In genomic region chr2:140551291-140551690, GRCh38 we compare ENCODE assay signal across 26 cellular contexts.
"Had no signal": no experiment of that assay in that cellular context is flagged by ENCODE, and none has a peak within 500 bp of the region (broad histone marks: within the 10 kb centered on the region; RNA-seq: fewer than 3 reads in every experiment).

No MANE protein-coding gene starts in this region.

- H3K36me3 Mint-ChIP-seq: activated naive CD8-positive, alpha-beta T cell; stimulated activated memory B cell treated with anti-CD40 and anti-IgM and Interleukin-4, amounts not matched to agents 10 μg/mL and 1 μg/mL and 100 μg/mL, for 72 hours; T-cell had no signal

- H3K27me3 Mint-ChIP-seq: activated CD4-positive, alpha-beta T cell treated with anti-CD3 and anti-CD28 coated beads, Interleukin-2, amount 10 ng/mL, durations not matched to agents 7 days and 5 days; activated naive CD8-positive, alpha-beta T cell; activated T-helper 17 cell treated with anti-CD3 and anti-CD28 coated beads, Interleukin-2, amount 50 U/mL, for 72 hours; natural killer cell treated with Interleukin-12 subunit alpha and Interleukin-12 subunit beta and Interleukin-15 and Interleukin-18, amount 100 ng/mL, for 72 hours; stimulated activated memory B cell treated with anti-CD40 and anti-IgM and Interleukin-4, amounts not matched to agents 10 μg/mL and 1 μg/mL and 100 μg/mL, for 72 hours; T-cell had no signal

- ATAC-seq: activated CD8-positive, alpha-beta T cell treated with anti-CD3 and anti-CD28 coated beads, Interleukin-2, amount 10 ng/mL, durations not matched to agents 7 days and 5 days; activated T-helper 17 cell treated with anti-CD3 and anti-CD28 coated beads, Interleukin-2, amount 50 U/mL, for 72 hours; natural killer cell treated with Interleukin-12 subunit alpha and Interleukin-12 subunit beta and Interleukin-15 and Interleukin-18, amount 100 ng/mL, for 72 hours; stimulated activated memory B cell treated with anti-CD40 and anti-IgM and Interleukin-4, amounts not matched to agents 10 μg/mL and 1 μg/mL and 100 μg/mL, for 72 hours; T-cell had no signal

- DNase-seq: activated CD4-positive, alpha-beta T cell treated with anti-CD3 and anti-CD28 coated beads, Interleukin-2, amount 10 ng/mL, durations not matched to agents 7 days and 5 days; activated CD4-positive, CD25-positive, alpha-beta regulatory T cell treated with anti-CD3 and anti-CD28 coated beads, Interleukin-2, amount 50 U/mL, for 72 hours; activated CD8-positive, alpha-beta T cell treated with anti-CD3 and anti-CD28 coated beads, Interleukin-2, amount 10 ng/mL, durations not matched to agents 7 days and 5 days; activated T-cell treated with anti-CD3 and anti-CD28 coated beads, Interleukin-2, amount 50 U/mL, for 1 hour; adrenal gland; foreskin melanocyte; hypothalamus; islet precursor cell; left ventricle myocardium inferior; mammary epithelial cell; posterior cingulate gyrus; sigmoid colon; SK-N-SH; stimulated activated CD4-positive, alpha-beta T cell treated with anti-CD3 and anti-CD28 coated beads, Interleukin-15, amount 100 ng/mL, for 24 hours; stomach; T-cell had no signal

- H3K27ac Mint-ChIP-seq: activated CD4-positive, alpha-beta T cell treated with anti-CD3 and anti-CD28 coated beads, Interleukin-2, amount 10 ng/mL, durations not matched to agents 7 days and 5 days; activated CD8-positive, alpha-beta T cell treated with anti-CD3 and anti-CD28 coated beads, Interleukin-2, amount 10 ng/mL, durations not matched to agents 7 days and 5 days; activated naive CD8-positive, alpha-beta T cell; activated T-helper 17 cell treated with anti-CD3 and anti-CD28 coated beads, Interleukin-2, amount 50 U/mL, for 72 hours; natural killer cell treated with Interleukin-12 subunit alpha and Interleukin-12 subunit beta and Interleukin-15 and Interleukin-18, amount 100 ng/mL, for 72 hours; stimulated activated memory B cell treated with anti-CD40 and anti-IgM and Interleukin-4, amounts not matched to agents 10 μg/mL and 1 μg/mL and 100 μg/mL, for 72 hours; T-cell; T-helper 2 cell treated with Interferon-gamma antibody and Interleukin-4, amounts not matched to agents 5 μg/mL and 100 μg/mL, for 36 hours had no signal

- H3K4me1 Mint-ChIP-seq: activated CD4-positive, alpha-beta T cell treated with anti-CD3 and anti-CD28 coated beads, Interleukin-2, amount 10 ng/mL, durations not matched to agents 7 days and 5 days; activated T-helper 17 cell treated with anti-CD3 and anti-CD28 coated beads, Interleukin-2, amount 50 U/mL, for 72 hours; stimulated activated memory B cell treated with anti-CD40 and anti-IgM and Interleukin-4, amounts not matched to agents 10 μg/mL and 1 μg/mL and 100 μg/mL, for 72 hours; T-cell had no signal

- H3K4me3 ChIP-seq: adrenal gland, cardiac muscle cell, left ventricle myocardium inferior, sigmoid colon, smooth muscle cell, stomach, suprapubic skin, tibial nerve had no signal

- H3K27me3 ChIP-seq: adrenal gland, cardiac muscle cell, sigmoid colon, stomach, suprapubic skin, tibial nerve had no signal

- H3K27ac ChIP-seq: adrenal gland, cardiac muscle cell, left ventricle myocardium inferior, sigmoid colon, stomach, suprapubic skin, tibial nerve, VCaP had no signal

- H3K9me3 Mint-ChIP-seq: stimulated activated memory B cell treated with anti-CD40 and anti-IgM and Interleukin-4, amounts not matched to agents 10 μg/mL and 1 μg/mL and 100 μg/mL, for 72 hours had no signal

- H3K9ac ChIP-seq: SK-N-SH had no signal

- H3K9me3 ChIP-seq: adrenal gland, left ventricle myocardium inferior, sigmoid colon, SK-N-SH, stomach, suprapubic skin, tibial nerve had no signal

- H3K4me2 ChIP-seq: SK-N-SH, smooth muscle cell had no signal

- H3K4me1 ChIP-seq: adrenal gland, left ventricle myocardium inferior, sigmoid colon, stomach, suprapubic skin, tibial nerve had no signal

- H3K4me3 Mint-ChIP-seq: activated CD4-positive, alpha-beta T cell treated with anti-CD3 and anti-CD28 coated beads, Interleukin-2, amount 10 ng/mL, durations not matched to agents 7 days and 5 days; activated CD8-positive, alpha-beta T cell treated with anti-CD3 and anti-CD28 coated beads, Interleukin-2, amount 10 ng/mL, durations not matched to agents 7 days and 5 days; activated naive CD8-positive, alpha-beta T cell; activated T-helper 17 cell treated with anti-CD3 and anti-CD28 coated beads, Interleukin-2, amount 50 U/mL, for 72 hours; natural killer cell treated with Interleukin-12 subunit alpha and Interleukin-12 subunit beta and Interleukin-15 and Interleukin-18, amount 100 ng/mL, for 72 hours; stimulated activated memory B cell treated with anti-CD40 and anti-IgM and Interleukin-4, amounts not matched to agents 10 μg/mL and 1 μg/mL and 100 μg/mL, for 72 hours; T-cell; T-helper 2 cell treated with Interferon-gamma antibody and Interleukin-4, amounts not matched to agents 5 μg/mL and 100 μg/mL, for 36 hours had no signal

- H3K36me3 ChIP-seq: adrenal gland, cardiac muscle cell, left ventricle myocardium inferior, sigmoid colon, stomach, suprapubic skin, tibial nerve had no signal

- H3K9me2 ChIP-seq: SK-N-SH had no signal
